ENCODE assay signal across 8 cellular contexts in genomic region chr1:50423670-50424000, GRCh38. TPM values are rescaled to one million over a fixed set of nuclear protein-coding genes. Genes with fewer than 3 reads are reported as not detected.
DNase-seq lines count a peak whose midpoint lies in the region; ATAC-seq and TF ChIP-seq lines count a peak whose summit lies in the region.

No MANE protein-coding gene starts in this region.

- TF ChIP-seq CTCF in BE2C (IDR thresholded peaks at IDR 0.05; ENCODE audit: low read depth, low read length): no peak

- H3K27ac Mint-ChIP-seq in activated T-helper 17 cell treated with anti-CD3 and anti-CD28 coated beads, Interleukin-2, amount 50 U/mL, for 72 hours: no peak overlapping the region

- H3K27me3 ChIP-seq in BE2C: peaks cover 100% of the 10 kb centered on the region
- no peaks in the 10 kb centered on the region for H3K27me3 ChIP-seq in Karpas-422 (ENCODE audit: low read length)

- H2AFZ ChIP-seq in Karpas-422 (ENCODE audit: low read length): no peak overlapping the region

- no peak for DNase-seq in BE2C
- DNase-seq in foreskin melanocyte: no peak
- no peak for DNase-seq in Karpas-422

- peaks cover 69% of the 10 kb centered on the region for H3K27me3 Mint-ChIP-seq in activated T-helper 17 cell treated with anti-CD3 and anti-CD28 coated beads, Interleukin-2, amount 50 U/mL, for 72 hours

- H3K4me1 ChIP-seq in BE2C (peaks cover 3% of the 10 kb centered on the region; the same call in 1 of the 2 replicates), mesodermal cell (ENCODE audit: control insufficient read depth, insufficient read depth, low read length, poor library complexity, severe bottlenecking) (peaks cover 9% of the 10 kb centered on the region), Karpas-422 (ENCODE audit: low read length) (no peaks in the 10 kb centered on the region)

- H3K36me3 ChIP-seq in BE2C (no peaks in the 10 kb centered on the region), mesodermal cell (ENCODE audit: control insufficient read depth, insufficient read depth, low read length) (no peaks in the 10 kb centered on the region), Karpas-422 (ENCODE audit: insufficient read depth, low read length) (no peaks in the 10 kb centered on the region)

- 1% methylated on average over 15 to 17 of the region's 23 CpGs for WGBS in mesodermal cell (ENCODE audit: insufficient coverage in 2 of 2), 2 experiments

- ATAC-seq in GM19395 (IDR thresholded peaks at IDR 0.05; ENCODE audit: unreplicated experiment): peak; percentile 28
- peak; percentile 37 for ATAC-seq in activated T-helper 17 cell treated with anti-CD3 and anti-CD28 coated beads, Interleukin-2, amount 50 U/mL, for 72 hours (replicated peaks)
- no peak for ATAC-seq in GM18520 (IDR thresholded peaks at IDR 0.05; ENCODE audit: unreplicated experiment)
- no peak for ATAC-seq in GM19467 (IDR thresholded peaks at IDR 0.05; ENCODE audit: unreplicated experiment)

- H3K4me1 Mint-ChIP-seq in activated T-helper 17 cell treated with anti-CD3 and anti-CD28 coated beads, Interleukin-2, amount 50 U/mL, for 72 hours: peaks cover 31% of the 10 kb centered on the region

- H3K9me3 ChIP-seq in BE2C (no peaks in the 10 kb centered on the region), mesodermal cell (ENCODE audit: control insufficient read depth, low read length) (no peaks in the 10 kb centered on the region), Karpas-422 (ENCODE audit: low read length) (no peaks in the 10 kb centered on the region; the same call in 1 of the 2 replicates)

- H3K36me3 Mint-ChIP-seq in activated T-helper 17 cell treated with anti-CD3 and anti-CD28 coated beads, Interleukin-2, amount 50 U/mL, for 72 hours (ENCODE audit: low read depth): peaks cover 30% of the 10 kb centered on the region

- H3K79me2 ChIP-seq in Karpas-422 (ENCODE audit: low read length): no peaks in the 10 kb centered on the region

- H3K4me3 Mint-ChIP-seq in activated T-helper 17 cell treated with anti-CD3 and anti-CD28 coated beads, Interleukin-2, amount 50 U/mL, for 72 hours: peak overlapping the region; percentile 81

- H3K27ac ChIP-seq in mesodermal cell (ENCODE audit: low read depth, low read length, severe bottlenecking): no peak overlapping the region
- no peak overlapping the region for H3K27ac ChIP-seq in Karpas-422 (ENCODE audit: low read length)

- no peaks in the 10 kb centered on the region for H3K9me3 Mint-ChIP-seq in activated T-helper 17 cell treated with anti-CD3 and anti-CD28 coated beads, Interleukin-2, amount 50 U/mL, for 72 hours

- H3K9ac ChIP-seq in Karpas-422 (ENCODE audit: low read length): no peak overlapping the region

- H4K20me1 ChIP-seq in Karpas-422 (ENCODE audit: insufficient read depth, low read depth, low read length): no peaks in the 10 kb centered on the region

- no peaks in the 10 kb centered on the region for H3K9me2 ChIP-seq in Karpas-422 (replicated peaks; ENCODE audit: insufficient read depth, low read length)

- peak overlapping the region; percentile 45 for H3K4me3 ChIP-seq in BE2C (ENCODE audit: low read depth, low read length)
- H3K4me3 ChIP-seq in mesodermal cell (ENCODE audit: extremely low read depth, insufficient read depth, low read length, poor library complexity, severe bottlenecking): peak overlapping the region; percentile 31
- H3K4me3 ChIP-seq in Karpas-422 (ENCODE audit: low read length): no peak overlapping the region

- no peak overlapping the region for H3K4me2 ChIP-seq in Karpas-422 (ENCODE audit: low read depth, low read length, poor library complexity, severe bottlenecking)

RNA-seq across cellular contexts. Expression of gene DMRTA2, which starts 0.4 kb away (rescaled TPM):
- polyA plus RNA-seq in BE2C (2012; ENCODE audit: insufficient read depth, insufficient read length, low read depth): not detected
- not detected for total RNA-seq in activated T-helper 17 cell treated with anti-CD3 and anti-CD28 coated beads, Interleukin-2, amount 50 U/mL, for 72 hours
- 0.37 TPM for polyA plus RNA-seq in mesodermal cell (2013, experiment 1 of 2)
- polyA plus RNA-seq in mesodermal cell (2013, experiment 2 of 2): 0.35 TPM
- 0.04 TPM in 1 of 2 replicates, not detected in the other for total RNA-seq in Karpas-422 (2014; rRNA removed; shearing (Covaris generic); ENCODE audit: low replicate concordance)

Comparison
In these comparisons a context has a peak if more than half of its experiments do, and no peak if none do; other contexts are left out.
1. ATAC-seq: peak in GM19395 (single experiment) and activated T-helper 17 cell treated with anti-CD3 and anti-CD28 coated beads, Interleukin-2, amount 50 U/mL, for 72 hours (single experiment); none in GM18520 (single experiment) and GM19467 (single experiment).